In genomic region chr2:10452334-10452733, GRCh38 we compare ENCODE assay signal across 9 cellular contexts. TPM values are rescaled to one million over a fixed set of nuclear protein-coding genes. Genes with fewer than 3 reads are reported as not detected.
A peak's percentile ranks its signal among the peaks of the same experiment; 100 is the strongest.
DNase-seq lines count a peak whose midpoint lies in the region; ATAC-seq, FAIRE-seq and TF ChIP-seq lines count a peak whose summit lies in the region.
"Had no signal": no experiment of that assay in that cellular context is flagged by ENCODE, and none has a peak within 500 bp of the region (broad histone marks: within the 10 kb centered on the region; RNA-seq: fewer than 3 reads in every experiment).

No MANE protein-coding gene starts in this region.

- peaks cover 0 to 13% of the 10 kb centered on the region in 2 experiments; a peak in 2 of 4 replicates for H3K79me1 ChIP-seq in IMR-90 (ENCODE audit: low read depth in 1 of 2, low read length in 2 of 2)

- peak overlapping the region; percentile 88; the same call in 1 of the 2 replicates for H2AK5ac ChIP-seq in IMR-90 (ENCODE audit: low read depth, low read length)

- H3K36me3 ChIP-seq in BE2C = 0 out of 2 replicates have a peak, but pooled peaks cover under 1% of the 10 kb centered on the region
- H3K36me3 ChIP-seq in IMR-90 (ENCODE audit: control insufficient read depth, insufficient read depth, low read length) = no peaks in the 10 kb centered on the region
- H3K36me3 ChIP-seq in HepG2 (replicated peaks in 1 of 2; ENCODE audit: control insufficient read depth in 1 of 2, insufficient read depth in 2 of 2, low read length in 2 of 2) = no peaks in the 10 kb centered on the region

- no peak overlapping the region for H2BK15ac ChIP-seq in IMR-90 (ENCODE audit: low read depth, low read length)

- TF ChIP-seq POLR2A in IMR-90 (IDR thresholded peaks at IDR 0.05; ENCODE audit: low read depth, low read length) (no peak), HepG2 (IDR thresholded peaks at IDR 0.05; ENCODE audit: insufficient read depth in 1 of 2, low read depth in 2 of 2, low read length in 2 of 2) (no peak)

- no peak overlapping the region for H3K18ac ChIP-seq in IMR-90 (ENCODE audit: low read depth, low read length)

- peaks cover 9% of the 10 kb centered on the region for H3K4me1 ChIP-seq in BE2C
- peaks cover 8% of the 10 kb centered on the region for H3K4me1 ChIP-seq in IMR-90 (ENCODE audit: control insufficient read depth, insufficient read depth, low read length)
- H3K4me1 ChIP-seq in HepG2 (ENCODE audit: insufficient read depth, low read length) = peaks cover 51% of the 10 kb centered on the region

- peak overlapping the region; percentile 22 to 66; a peak in 3 of 4 replicates for H4K8ac ChIP-seq in IMR-90 (ENCODE audit: low read depth in 2 of 2, low read length in 2 of 2)

- peak overlapping the region; percentile 1 for H2AK9ac ChIP-seq in IMR-90 (replicated peaks; ENCODE audit: low read depth, low read length, poor library complexity)

- H3K9ac ChIP-seq in IMR-90 (ENCODE audit: low read depth, low read length) (no peak overlapping the region), HepG2 (ENCODE audit: insufficient read depth, low read depth, low read length) (no peak overlapping the region)

- H4K20me1 ChIP-seq in IMR-90 (ENCODE audit: insufficient read depth, low read length) (peaks cover 2% of the 10 kb centered on the region), HepG2 (ENCODE audit: insufficient read depth, low read length) (no peaks in the 10 kb centered on the region)

- CTCF ChIA-PET in IMR-90 (lab: Yijun Ruan, JAX) (interaction anchor here (0.7 to 1.0 kb wide), 3 partner anchors 9 to 289 kb away, joined by 3 to 4 read pairs (median 4); no protein-coding TSS in a partner anchor), HepG2 (lab: Yijun Ruan, JAX; ENCODE audit: low intra/inter-chr PET ratio, low total read pairs) (no interaction called here)

- intact Hi-C loops in IMR-90 (cut with micrococcal nuclease) = no loop called here
- intact Hi-C loops in HepG2 (cut with micrococcal nuclease; ENCODE audit: unreplicated experiment) = loop anchor here (5.0 kb wide), 1 partner anchor 35 kb away; no protein-coding TSS in a partner anchor

- BruUV-seq in IMR-90 (replicated peaks; lab: Mats Ljungman, UMichigan) (no TSS peak), HepG2 (replicated peaks; lab: Mats Ljungman, UMichigan) (no TSS peak)

- POLR2A ChIA-PET in IMR-90 (lab: Charles Lee; ENCODE audit: unreplicated experiment) (no interaction called here), HepG2 (lab: Yijun Ruan, JAX) (interaction anchor here (0.8 to 1.0 kb wide), 2 partner anchors 29 to 44 kb away, joined by 3 read pairs; no protein-coding TSS in a partner anchor)

- H3K27me3 ChIP-seq in BE2C = no peaks in the 10 kb centered on the region
- H3K27me3 ChIP-seq in IMR-90 (ENCODE audit: control insufficient read depth, insufficient read depth, low read length) = no peaks in the 10 kb centered on the region
- H3K27me3 ChIP-seq in HepG2 (ENCODE audit: control insufficient read depth in 1 of 2, insufficient read depth in 2 of 2, low read length in 2 of 2) = no peaks in the 10 kb centered on the region

- H3K9me3 ChIP-seq in BE2C = 0 out of 2 replicates have a peak, but pooled peaks cover 4% of the 10 kb centered on the region
- H3K9me3 ChIP-seq in IMR-90 (ENCODE audit: control insufficient read depth, insufficient read depth, low read length) = no peaks in the 10 kb centered on the region
- no peaks in the 10 kb centered on the region for H3K9me3 ChIP-seq in HepG2 (ENCODE audit: low read length)

- no peak overlapping the region for H3K23ac ChIP-seq in IMR-90 (ENCODE audit: low read depth, low read length)

- peak; percentile 12 for FAIRE-seq in HepG2 (lab: Jason Lieb, UNC)

- peaks cover 7% of the 10 kb centered on the region for H3K79me2 ChIP-seq in HepG2 (ENCODE audit: insufficient read depth, low read length)

- no peak overlapping the region for H3K4me2 ChIP-seq in IMR-90 (ENCODE audit: low read depth, low read length)
- no peak overlapping the region for H3K4me2 ChIP-seq in HepG2 (ENCODE audit: low read depth, low read length)

- H3K56ac ChIP-seq in IMR-90 (ENCODE audit: extremely low read depth, insufficient read depth, low read length) = no peak overlapping the region

- WGBS in IMR-90 (ENCODE audit: extremely low coverage in 2 of 2, insufficient read length in 1 of 2), 2 experiments = no CpG with 5 or more reads among the region's 3 CpGs
- 30% methylated on average over 3 of the region's 3 CpGs for WGBS in HepG2 (ENCODE audit: low lambda C conversion rate)

- peak; percentile 74 for DNase-seq in BE2C
- DNase-seq in IMR-90 = peak; percentile 90
- peak; percentile 72 for DNase-seq in HepG2 (ENCODE audit: low spot score)
- no peak for DNase-seq in activated naive CD4-positive, alpha-beta T cell treated with Interleukin-2 at 50 U/mL for 16 hours
- no peak for DNase-seq in activated T-cell treated with anti-CD3 and anti-CD28 coated beads, Interleukin-2, amount 50 U/mL, for 1 hour
- DNase-seq in coronary artery (ENCODE audit: low spot score) = no peak
- DNase-seq: activated T-cell treated with anti-CD3 and anti-CD28 coated beads, Interleukin-2, amount 50 U/mL, for 72 hours had no signal

- dilution Hi-C loops in IMR-90 (cut with HindIII; ENCODE audit: low sequenced_read_pairs, unreplicated experiment) = no loop called here

- peak overlapping the region; percentile 81 for H3K4ac ChIP-seq in IMR-90 (ENCODE audit: low read depth, low read length)

- H2BK5ac ChIP-seq in IMR-90 (ENCODE audit: low read depth, low read length, poor library complexity, severe bottlenecking) = no peak overlapping the region

- H3K27ac ChIP-seq in IMR-90 (ENCODE audit: insufficient read depth, low read length) (no peak overlapping the region), VCaP (peak overlapping the region; percentile 73), HepG2 (ENCODE audit: extremely low read length, insufficient read depth, low read length) (no peak overlapping the region), coronary artery (no peak overlapping the region)

- no peak for TF ChIP-seq CTCF in BE2C (IDR thresholded peaks at IDR 0.05; ENCODE audit: low read depth, low read length)
- TF ChIP-seq CTCF in IMR-90 (conservative IDR thresholded peaks at IDR 0.05; ENCODE audit: low read depth, low read length) = no peak
- TF ChIP-seq CTCF in VCaP (conservative IDR thresholded peaks at IDR 0.05) = no peak
- TF ChIP-seq CTCF in HepG2 (CRISPR knock-in tag; IDR thresholded peaks at IDR 0.05) = no peak
- no peak for TF ChIP-seq CTCF in coronary artery (IDR thresholded peaks at IDR 0.05)

- H4K5ac ChIP-seq in IMR-90 (ENCODE audit: low read depth, low read length) = peak overlapping the region; percentile 35; the same call in 1 of the 2 replicates

- no peak overlapping the region for H2BK20ac ChIP-seq in IMR-90 (ENCODE audit: low read depth, low read length)

- in situ Hi-C loops in IMR-90 (cut with MboI; ENCODE audit: low sequenced_read_pairs) (no loop called here), HepG2 (cut with HindIII; ENCODE audit: extremely low pct_ligation_motif_present, low pct_unique_long_range_greater_than_20kb) (no loop called here)

- ATAC-seq in IMR-90 (ENCODE audit: low read depth) (peak; percentile 5; the same call in 1 of the 2 replicates), HepG2 (no peak; the same call in 2 of the 3 replicates), HG02798 (IDR thresholded peaks at IDR 0.05; ENCODE audit: poor library complexity, unreplicated experiment) (no peak)
- ATAC-seq: activated T-cell treated with anti-CD3 and anti-CD28 coated beads, Interleukin-2, amount 50 U/mL, for 72 hours had no signal

- TF ChIP-seq RAD21 in IMR-90 (IDR thresholded peaks at IDR 0.05; ENCODE audit: low read length) (no peak), HepG2 (CRISPR knock-in tag; IDR thresholded peaks at IDR 0.05) (no peak)

- H2AFZ ChIP-seq in IMR-90 (replicated peaks; ENCODE audit: low read length, poor library complexity) = peak overlapping the region; percentile 18
- no peak overlapping the region for H2AFZ ChIP-seq in HepG2 (ENCODE audit: low read length)

- TF ChIP-seq EP300 in HepG2 (IDR thresholded peaks at IDR 0.05; ENCODE audit: low read depth in 2 of 2, low read length in 2 of 2) (peak in 1 of 2 experiments; percentile 38; a peak in 1 of 4 replicates), HepG2 (CRISPR knock-in tag; IDR thresholded peaks at IDR 0.05; ENCODE audit: borderline replicate concordance) (0 out of 2 replicates have a peak, but pooled peaks have one; percentile 4)

- H2BK120ac ChIP-seq in IMR-90 (ENCODE audit: low read depth, low read length) = no peak overlapping the region

- H3K14ac ChIP-seq in IMR-90 (replicated peaks; ENCODE audit: low read depth, low read length) = no peak overlapping the region

- H4K91ac ChIP-seq in IMR-90 (ENCODE audit: insufficient read depth, low read depth, low read length) = 0 out of 2 replicates have a peak overlapping the region, but pooled peaks have one; percentile 8

- H3K9me1 ChIP-seq in IMR-90 (ENCODE audit: insufficient read depth, low read length) = peaks cover 5% of the 10 kb centered on the region

- H3K4me3 ChIP-seq in BE2C (ENCODE audit: low read depth, low read length) (no peak overlapping the region), IMR-90 (ENCODE audit: insufficient read depth, low read depth, low read length) (no peak overlapping the region), HepG2 (replicated peaks in 1 of 3; ENCODE audit: insufficient read depth in 1 of 3, low read depth in 2 of 3, low read length in 3 of 3) (no peak overlapping the region), coronary artery (no peak overlapping the region)

RNA-seq across cellular contexts. Expression of gene ODC1, which starts 4.2 kb away (rescaled TPM):
- polyA plus RNA-seq in BE2C (2012; ENCODE audit: insufficient read depth, insufficient read length, low read depth) = 216 TPM
- total RNA-seq in IMR-90 (2012; rRNA removed) (204 and 251 TPM in 2 replicates), HepG2 (2016; rRNA removed; fragmentation: Illumina TruSeq; extraction: Trizol) (371 and 422 TPM in 2 replicates)
- polyA plus RNA-seq in IMR-90 (2012; rRNA removed) (103 and 117 TPM in 2 replicates), HepG2 (2011; rRNA removed) (105 and 142 TPM in 2 replicates)
- 55.7 and 87.1 TPM in 2 replicates for polyA plus RNA-seq in IMR-90 (2012; cell fraction: cytosol; rRNA removed)
- 43.7 and 137 TPM in 2 replicates for polyA plus RNA-seq in IMR-90 (2012; cell fraction: nucleus; rRNA removed; ENCODE audit: low replicate concordance)
- 747 and 845 TPM in 2 replicates for total RNA-seq in HepG2 (2016; cell fraction: cytosol; rRNA removed; fragmentation: Illumina TruSeq; extraction: Trizol; ENCODE audit: low read depth)
- 382 and 405 TPM in 2 replicates for total RNA-seq in HepG2 (2016; cell fraction: insoluble cytoplasmic fraction; rRNA removed; fragmentation: Illumina TruSeq; extraction: Trizol)
- total RNA-seq in HepG2 (2016; cell fraction: membrane; rRNA removed; fragmentation: Illumina TruSeq; extraction: Trizol) = 1,179 and 1,380 TPM in 2 replicates
- total RNA-seq in HepG2 (2016; cell fraction: nucleus; rRNA removed; fragmentation: Illumina TruSeq; extraction: Trizol) = 154 and 170 TPM in 2 replicates
- 93.6 and 131 TPM in 2 replicates for polyA plus RNA-seq in HepG2 (2011; cell fraction: cytosol; rRNA removed)
- 44.5 and 56.5 TPM in 2 replicates for polyA plus RNA-seq in HepG2 (2011; cell fraction: nucleus; rRNA removed)
- 108 and 109 TPM in 2 replicates for polyA plus RNA-seq in HepG2 (2012)
- 923 and 940 TPM in 2 replicates for polyA plus RNA-seq in HepG2 (2016; cell fraction: cytosol; fragmentation: Illumina TruSeq; extraction: Trizol; ENCODE audit: low read depth)
- 367 and 392 TPM in 2 replicates for polyA plus RNA-seq in HepG2 (2016; cell fraction: insoluble cytoplasmic fraction; fragmentation: Illumina TruSeq; extraction: Trizol; ENCODE audit: low read depth)
- 1,008 and 1,080 TPM in 2 replicates for polyA plus RNA-seq in HepG2 (2016; cell fraction: membrane; fragmentation: Illumina TruSeq; extraction: Trizol; ENCODE audit: low read depth)
- polyA plus RNA-seq in HepG2 (2016; cell fraction: nucleus; fragmentation: Illumina TruSeq; extraction: Trizol; ENCODE audit: insufficient read depth, low read depth) = 235 and 237 TPM in 2 replicates
- 64.0 and 223 TPM in 2 replicates for polyA minus RNA-seq in HepG2 (2011; rRNA and poly(A)+ RNA removed; ENCODE audit: low replicate concordance)
- 53.3 and 58.5 TPM in 2 replicates for polyA minus RNA-seq in HepG2 (2011; cell fraction: cytosol; rRNA and poly(A)+ RNA removed)
- polyA minus RNA-seq in HepG2 (2011; cell fraction: nucleus; rRNA and poly(A)+ RNA removed) = 32.7 and 35.2 TPM in 2 replicates

Comparison
In these comparisons a context has a peak if more than half of its experiments do, and no peak if none do; other contexts are left out.
1. DNase-seq: peak in BE2C (single experiment), IMR-90 (single experiment) and HepG2 (single experiment); none in activated naive CD4-positive, alpha-beta T cell treated with Interleukin-2 at 50 U/mL for 16 hours (single experiment), activated T-cell treated with anti-CD3 and anti-CD28 coated beads, Interleukin-2, amount 50 U/mL, for 1 hour (single experiment) and coronary artery (single experiment).